In the genomic region with DNA sequence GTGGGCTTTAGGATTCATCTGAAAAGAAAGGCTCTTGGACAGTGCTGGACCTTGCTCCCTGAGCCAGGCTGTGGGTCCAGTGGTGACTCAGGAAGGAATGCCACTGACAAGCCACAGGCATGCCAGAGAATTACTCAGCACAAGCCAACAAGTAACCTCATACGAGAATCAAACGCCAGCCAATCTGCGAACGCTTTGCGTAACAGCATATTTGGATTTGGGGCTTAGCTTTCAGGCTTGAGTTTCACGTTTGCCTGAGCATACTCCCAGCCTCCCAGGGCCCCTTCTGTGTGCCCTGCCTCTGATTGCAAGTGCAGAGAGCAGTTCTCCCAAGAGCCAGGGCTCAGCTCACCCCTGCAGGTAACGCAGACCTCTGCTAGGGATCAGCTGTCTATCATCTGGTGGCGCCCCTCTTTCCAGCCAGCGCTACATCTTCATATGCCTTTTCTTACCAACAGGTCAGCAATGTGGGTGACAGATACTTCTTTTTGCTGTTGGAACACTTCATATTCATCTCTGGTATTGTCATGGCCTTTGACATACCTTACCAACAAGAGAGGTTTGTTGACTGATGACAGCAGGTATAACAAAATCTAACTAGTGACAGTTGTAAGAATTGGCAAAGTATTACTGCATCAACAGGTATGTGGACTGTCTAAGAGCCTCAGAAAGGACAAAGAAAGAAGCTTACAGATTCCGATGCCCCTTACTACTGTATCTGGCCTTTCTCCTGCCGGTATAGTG, we compare ENCODE assay signal across 8 cellular contexts. TPM values are rescaled to one million over a fixed set of nuclear protein-coding genes. Genes with fewer than 3 reads are reported as not detected.
DNase-seq lines count a peak whose midpoint lies in the region; ATAC-seq and TF ChIP-seq lines count a peak whose summit lies in the region.

No MANE protein-coding gene starts in this region.

- H3K9me3 ChIP-seq in breast epithelium (no peaks in the 10 kb centered on the region), thoracic aorta (no peaks in the 10 kb centered on the region)

- TF ChIP-seq CTCF in breast epithelium (IDR thresholded peaks at IDR 0.05): no peak
- TF ChIP-seq CTCF in thoracic aorta (IDR thresholded peaks at IDR 0.05): no peak

- H3K4me3 ChIP-seq in breast epithelium (no peak overlapping the region), thoracic aorta (peak overlapping the region; percentile 43)

- no peaks in the 10 kb centered on the region for H3K36me3 ChIP-seq in breast epithelium
- no peaks in the 10 kb centered on the region for H3K36me3 ChIP-seq in thoracic aorta

- DNase-seq in HuH-7.5 (ENCODE audit: low spot score): peak; percentile 28
- peak; percentile 61 to 86 for DNase-seq in breast epithelium (ENCODE audit: low spot score in 2 of 2)
- peak; percentile 98 for DNase-seq in kidney tubule cell (ENCODE audit: low spot score)
- DNase-seq in thoracic aorta (ENCODE audit: low spot score): peak; percentile 71
- no peak for DNase-seq in NCI-H1694 (lab: John Stamatoyannopoulos, UW)
- no peak for DNase-seq in NCI-H774 (lab: John Stamatoyannopoulos, UW)
- no peak for DNase-seq in activated naive CD4-positive, alpha-beta T cell (lab: John Stamatoyannopoulos, UW)

- no peak for TF ChIP-seq POLR2A in breast epithelium (IDR thresholded peaks at IDR 0.05)

- H3K27me3 ChIP-seq in breast epithelium (no peaks in the 10 kb centered on the region), thoracic aorta (replicated peaks; ENCODE audit: insufficient read depth) (no peaks in the 10 kb centered on the region)

- ATAC-seq in thoracic aorta (ENCODE audit: insufficient number of reproducible peaks, low FRiP score, low read depth): peak; percentile 98
- no peak for ATAC-seq in HG02798 (IDR thresholded peaks at IDR 0.05; ENCODE audit: poor library complexity, unreplicated experiment)

- H3K27ac ChIP-seq in breast epithelium: peak overlapping the region in 1 of 2 donors; percentile 60
- H3K27ac ChIP-seq in thoracic aorta: peak overlapping the region; percentile 50 to 79

- intact Hi-C loops in breast epithelium (cut with DNase I; ENCODE audit: low total_unique reads): no loop called here

- H3K4me1 ChIP-seq in breast epithelium: peaks cover 0 to 6% of the 10 kb centered on the region in 2 donors
- H3K4me1 ChIP-seq in thoracic aorta (ENCODE audit: control insufficient read depth in 1 of 2, low read depth in 2 of 2): peaks cover 25 to 45% of the 10 kb centered on the region in 2 donors

RNA-seq across cellular contexts. Expression of a gene that starts 30.1 kb away (rescaled TPM):
- 10 to 100 TPM; 10.2 to 16.8 (median 11.2) TPM for total RNA-seq in breast epithelium
- 10 to 100 TPM; 10.6 to 18.8 TPM for total RNA-seq in thoracic aorta

Comparison
In these comparisons a context has a peak if more than half of its experiments do, and no peak if none do; other contexts are left out.
1. DNase-seq: peak in HuH-7.5 (single experiment), breast epithelium (2 of 2), kidney tubule cell (single experiment) and thoracic aorta (single experiment); none in NCI-H1694 (single experiment), NCI-H774 (single experiment) and activated naive CD4-positive, alpha-beta T cell (0 of 4).